ENCODE assay signal across 30 cellular contexts in the genomic region with DNA sequence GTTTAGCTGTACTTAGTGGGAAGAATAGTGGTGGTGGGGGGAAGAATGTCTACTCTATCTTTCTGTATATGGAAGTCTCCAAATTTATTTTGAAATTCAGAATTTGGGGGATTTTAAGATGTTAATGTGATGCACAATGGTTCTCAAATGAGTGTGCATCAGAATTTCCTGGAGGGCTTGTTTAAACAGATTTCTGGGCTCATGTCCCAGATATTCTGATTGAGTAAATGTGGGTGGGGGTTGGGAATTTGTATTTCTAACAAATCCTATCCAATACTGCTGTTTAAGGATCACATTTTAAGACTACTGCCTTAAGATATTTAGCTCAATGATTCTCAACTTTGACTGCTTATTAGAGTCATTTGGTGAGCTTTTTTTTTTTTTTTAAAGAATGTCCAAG.
"Had no signal": no experiment of that assay in that cellular context is flagged by ENCODE, and none has a peak within 500 bp of the region (broad histone marks: within the 10 kb centered on the region; RNA-seq: fewer than 3 reads in every experiment).

No MANE protein-coding gene starts in this region.

- H3K9me3 ChIP-seq: colonic mucosa, esophagus muscularis mucosa, left lung, prostate gland, right atrium auricular region, suprapubic skin, transverse colon, upper lobe of right lung, uterus had no signal

- H3K9ac ChIP-seq: neural progenitor cell, parathyroid adenoma had no signal

- H2AFZ ChIP-seq: neural progenitor cell, parathyroid adenoma had no signal

- ATAC-seq: left lung; naive thymus-derived CD4-positive, alpha-beta T cell; sciatic nerve; stimulated activated naive CD8-positive, alpha-beta T cell treated with anti-CD3 and anti-CD28 coated beads, Interleukin-15, amount 100 ng/mL, for 72 hours; upper lobe of right lung had no signal

- H3K4me1 ChIP-seq: colonic mucosa, esophagus muscularis mucosa, left lung, neural progenitor cell, parathyroid adenoma, prostate gland, right atrium auricular region, suprapubic skin, transverse colon, upper lobe of right lung, uterus had no signal

- H3K9me3 Mint-ChIP-seq: dendritic cell treated with granulocyte-macrophage colony-stimulating factor and Interleukin-4, amounts not matched to agents 40 ng/mL and 50 ng/mL, for 4 days; immature natural killer cell; naive thymus-derived CD4-positive, alpha-beta T cell; neural progenitor cell; stimulated activated naive CD8-positive, alpha-beta T cell treated with anti-CD3 and anti-CD28 coated beads, Interleukin-15, amount 100 ng/mL, for 72 hours had no signal

- H3K4me3 ChIP-seq: colonic mucosa, esophagus muscularis mucosa, left lung, neural progenitor cell, prostate gland, right atrium auricular region, smooth muscle cell, suprapubic skin, transverse colon, upper lobe of right lung, uterus had no signal

- H3K36me3 ChIP-seq: colonic mucosa, esophagus muscularis mucosa, left lung, neural progenitor cell, prostate gland, right atrium auricular region, suprapubic skin, transverse colon, upper lobe of right lung, uterus had no signal

- DNase-seq: colonic mucosa; effector CD8-positive, alpha-beta T cell; endodermal cell; foreskin melanocyte; hypothalamus; immature natural killer cell; kidney; left lung; mesendoderm; midbrain; naive thymus-derived CD4-positive, alpha-beta T cell; stimulated activated CD4-positive, alpha-beta T cell treated with anti-CD3 and anti-CD28 coated beads, Interleukin-12 subunit alpha, Interleukin-12 subunit beta, amount 100 ng/mL, for 4 hours; stimulated activated CD4-positive, alpha-beta T cell treated with anti-CD3 and anti-CD28 coated beads, Interleukin-1b, Interleukin-23, amount 100 ng/mL, for 48 hours; stimulated activated CD4-positive, alpha-beta T cell treated with anti-CD3 and anti-CD28 coated beads, Interleukin-4, amount 100 ng/mL, for 1 hour; stimulated activated CD8-positive, alpha-beta memory T cell treated with anti-CD3 and anti-CD28 coated beads, Interleukin-4, amount 100 ng/mL, for 48 hours; stimulated activated naive CD4-positive, alpha-beta T cell; stimulated activated naive CD8-positive, alpha-beta T cell treated with anti-CD3 and anti-CD28 coated beads, Interleukin-15, amount 100 ng/mL, for 72 hours; transverse colon; upper lobe of right lung; uterus had no signal

- H3K36me3 Mint-ChIP-seq: immature natural killer cell; naive thymus-derived CD4-positive, alpha-beta T cell; neural progenitor cell had no signal

- H3K27me3 ChIP-seq: colonic mucosa, left lung, neural progenitor cell, right atrium auricular region, suprapubic skin, transverse colon, upper lobe of right lung, uterus had no signal

- H3K79me2 ChIP-seq: parathyroid adenoma had no signal

- H3K4me2 ChIP-seq: neural progenitor cell, smooth muscle cell had no signal

- H3K27ac ChIP-seq: colonic mucosa, esophagus muscularis mucosa, left lung, neural progenitor cell, parathyroid adenoma, prostate gland, right atrium auricular region, suprapubic skin, transverse colon, upper lobe of right lung, uterus had no signal

- H3K27ac Mint-ChIP-seq: dendritic cell treated with granulocyte-macrophage colony-stimulating factor and Interleukin-4, amounts not matched to agents 40 ng/mL and 50 ng/mL, for 4 days; endodermal cell; immature natural killer cell; naive thymus-derived CD4-positive, alpha-beta T cell; nephron; neural progenitor cell; stimulated activated naive CD8-positive, alpha-beta T cell treated with anti-CD3 and anti-CD28 coated beads, Interleukin-15, amount 100 ng/mL, for 72 hours had no signal
